ENCODE assay signal across 27 cellular contexts in the genomic region with DNA sequence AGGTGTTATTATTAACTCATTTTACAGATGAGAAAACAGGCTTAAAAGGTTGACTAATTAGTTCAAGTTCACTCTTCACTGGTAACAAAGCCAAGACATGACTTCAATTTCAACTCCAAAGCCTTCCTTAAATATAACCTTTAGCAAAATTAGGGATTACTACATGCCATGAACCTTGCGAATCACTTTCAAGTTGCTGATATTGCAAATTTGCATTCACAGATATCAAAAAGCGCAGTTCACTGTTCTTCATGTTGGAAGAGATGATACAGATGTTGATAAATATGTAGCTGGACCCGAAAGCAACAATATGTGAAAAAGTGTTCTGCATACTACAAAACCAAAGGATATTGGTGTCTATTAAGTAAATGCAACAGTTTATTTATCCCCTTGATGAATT.
"Had no signal": no experiment of that assay in that cellular context is flagged by ENCODE, and none has a peak within 500 bp of the region (broad histone marks: within the 10 kb centered on the region; RNA-seq: fewer than 3 reads in every experiment).

No MANE protein-coding gene starts in this region.

- H3K27me3 ChIP-seq: esophagus squamous epithelium had no signal

- H3K9me3 ChIP-seq: esophagus squamous epithelium, gastrocnemius medialis, heart right ventricle, left lung, lower lobe of right lung, mucosa of descending colon had no signal

- H3K4me3 Mint-ChIP-seq: dendritic cell treated with granulocyte-macrophage colony-stimulating factor and Interleukin-4, amounts not matched to agents 40 ng/mL and 50 ng/mL, for 4 days; effector memory CD8-positive, alpha-beta T cell; endodermal cell; mesothelial cell of epicardium; naive thymus-derived CD8-positive, alpha-beta T cell had no signal

- DNase-seq: cortex of kidney; effector CD8-positive, alpha-beta T cell; effector memory CD8-positive, alpha-beta T cell; endodermal cell; erythroblast; esophagus squamous epithelium; foreskin melanocyte; gastrocnemius medialis; glutamatergic neuron; head of caudate nucleus; heart right ventricle; hippocampal formation; left cardiac atrium; left lung; left ventricle myocardium superior; lower lobe of right lung; mesenchymal stem cell; mucosa of descending colon; naive B cell; naive thymus-derived CD8-positive, alpha-beta T cell had no signal

- H3K4me3 ChIP-seq: esophagus squamous epithelium, gastrocnemius medialis, heart right ventricle, left lung, lower lobe of right lung, mucosa of descending colon had no signal

- FAIRE-seq: endometrium, islet of Langerhans, keratinocyte had no signal

- H3K9me3 Mint-ChIP-seq: dendritic cell treated with granulocyte-macrophage colony-stimulating factor and Interleukin-4, amounts not matched to agents 40 ng/mL and 50 ng/mL, for 4 days; effector memory CD8-positive, alpha-beta T cell; endodermal cell; mesothelial cell of epicardium; naive B cell; naive thymus-derived CD8-positive, alpha-beta T cell had no signal

- ATAC-seq: effector memory CD8-positive, alpha-beta T cell; esophagus mucosa; gastrocnemius medialis; heart right ventricle; left cardiac atrium; left lung; left ventricle myocardium superior; lower lobe of right lung; mucosa of descending colon; naive thymus-derived CD8-positive, alpha-beta T cell had no signal

- H3K27ac ChIP-seq: epithelial cell of prostate, esophagus squamous epithelium, gastrocnemius medialis, heart right ventricle, left lung, lower lobe of right lung had no signal

- H3K36me3 ChIP-seq: esophagus squamous epithelium, gastrocnemius medialis, heart right ventricle, left lung, lower lobe of right lung had no signal

- H3K36me3 Mint-ChIP-seq: mesothelial cell of epicardium; naive B cell; naive thymus-derived CD8-positive, alpha-beta T cell had no signal

- H3K4me1 ChIP-seq: left lung had no signal

- H3K27ac Mint-ChIP-seq: dendritic cell treated with granulocyte-macrophage colony-stimulating factor and Interleukin-4, amounts not matched to agents 40 ng/mL and 50 ng/mL, for 4 days; effector memory CD8-positive, alpha-beta T cell; endodermal cell; mesothelial cell of epicardium; naive B cell; naive thymus-derived CD8-positive, alpha-beta T cell had no signal
